Comparison of ENCODE assay signal across 9 cellular contexts in the genomic region with DNA sequence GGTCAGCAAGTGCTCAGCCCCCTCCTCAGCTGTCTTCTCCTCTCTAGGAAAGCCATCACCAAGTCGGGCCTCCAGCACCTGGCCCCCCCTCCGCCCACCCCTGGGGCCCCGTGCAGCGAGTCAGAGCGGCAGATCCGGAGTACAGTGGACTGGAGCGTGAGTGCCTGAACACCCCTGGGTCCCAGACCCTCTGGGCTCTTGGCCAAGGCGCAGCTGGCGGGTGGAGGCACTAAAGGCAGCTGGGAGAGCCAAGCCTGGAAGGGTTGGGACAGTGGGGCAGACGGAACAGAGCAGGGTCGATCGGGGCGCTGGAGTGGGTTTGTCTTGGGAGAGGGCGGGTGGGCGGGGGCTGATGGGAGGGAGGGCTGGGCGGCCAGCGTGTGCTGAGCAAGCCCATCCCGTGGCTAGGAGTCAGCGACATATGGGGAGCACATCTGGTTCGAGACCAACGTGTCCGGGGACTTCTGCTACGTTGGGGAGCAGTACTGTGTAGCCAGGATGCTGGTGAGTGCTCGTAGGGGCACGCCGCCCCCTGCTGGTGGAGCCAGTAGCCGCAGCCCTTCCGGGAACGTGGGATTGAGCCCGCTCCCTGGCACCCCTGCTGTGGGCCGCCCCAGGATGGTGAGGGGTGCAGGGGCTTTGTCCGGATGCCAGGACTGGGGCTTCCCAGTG. TPM values are rescaled to one million over a fixed set of nuclear protein-coding genes. Genes with fewer than 3 reads are reported as not detected.
DNase-seq lines count a peak whose midpoint lies in the region; ATAC-seq, FAIRE-seq and TF ChIP-seq lines count a peak whose summit lies in the region.
"Had no signal": no experiment of that assay in that cellular context is flagged by ENCODE, and none has a peak within 500 bp of the region (broad histone marks: within the 10 kb centered on the region; RNA-seq: fewer than 3 reads in every experiment).

No MANE protein-coding gene starts in this region.

- no peaks in the 10 kb centered on the region for H3K9me3 Mint-ChIP-seq in activated naive CD4-positive, alpha-beta T cell treated with anti-CD3 and anti-CD28 coated beads, Interleukin-2, amount 50 U/mL, for 72 hours

- 26 to 30% (median 27%) methylated on average over 27 to 32 of the region's 32 CpGs for WGBS in small intestine, 3 donors

- ATAC-seq in HG03045 (IDR thresholded peaks at IDR 0.05; ENCODE audit: unreplicated experiment) (peak; percentile 66), SK-N-SH treated with all-trans-retinoic acid at 6 μM for 48 hours (peak; percentile 72)
- ATAC-seq in activated naive CD4-positive, alpha-beta T cell treated with anti-CD3 and anti-CD28 coated beads, Interleukin-2, amount 50 U/mL, for 72 hours, result peak; percentile 82 to 87

- DNase-seq in DMS53 (lab: John Stamatoyannopoulos, UW) (peak; percentile 48), DMS53 treated with DMSO at 0.1 percent for 48 hours (lab: John Stamatoyannopoulos, UW; ENCODE audit: unreplicated experiment) (no peak), right atrium auricular region (ENCODE audit: low spot score) (no peak), small intestine (no peak)
- peak in 1 of 2 donors; percentile 85 for DNase-seq in activated naive CD4-positive, alpha-beta T cell treated with anti-CD3 and anti-CD28 coated beads, Interleukin-2, amount 50 U/mL, for 72 hours (ENCODE audit: low spot score in 2 of 2)
- peak; percentile 81 for DNase-seq in stimulated activated CD4-positive, alpha-beta T cell treated with anti-CD3 and anti-CD28 coated beads, Interleukin-15, amount 100 ng/mL, for 24 hours

- no peak for FAIRE-seq in small intestine (lab: Jason Lieb, UNC)
- FAIRE-seq: A204.1 had no signal

- peak overlapping the region; percentile 88 to 90 for H3K27ac ChIP-seq in right atrium auricular region
- H3K27ac ChIP-seq in small intestine (ENCODE audit: low read depth in 1 of 2, low read length in 1 of 2), result no peak overlapping the region

- H3K27ac Mint-ChIP-seq in activated naive CD4-positive, alpha-beta T cell treated with anti-CD3 and anti-CD28 coated beads, Interleukin-2, amount 50 U/mL, for 72 hours, result peak overlapping the region; percentile 50 to 66

- TF ChIP-seq CTCF in right atrium auricular region (IDR thresholded peaks at IDR 0.05), result peak; percentile 92 to 97

- H3K4me1 ChIP-seq in right atrium auricular region, result peaks cover 5 to 56% of the 10 kb centered on the region in 2 donors
- H3K4me1 ChIP-seq in small intestine (ENCODE audit: control insufficient read depth in 2 of 2, insufficient read depth in 1 of 2, low read depth in 1 of 2, low read length in 1 of 2), result no peaks in the 10 kb centered on the region

- H3K27me3 ChIP-seq in right atrium auricular region, result no peaks in the 10 kb centered on the region
- no peaks in the 10 kb centered on the region for H3K27me3 ChIP-seq in small intestine (ENCODE audit: control insufficient read depth in 2 of 2, insufficient read depth in 2 of 2, low read length in 2 of 2)

- peaks cover 45% of the 10 kb centered on the region for H3K36me3 ChIP-seq in right atrium auricular region
- H3K36me3 ChIP-seq in small intestine (ENCODE audit: control insufficient read depth in 2 of 2, insufficient read depth in 2 of 2, low read length in 2 of 2), result peaks cover 0 to 2% of the 10 kb centered on the region in 2 donors

- H3K9me3 ChIP-seq in right atrium auricular region (no peaks in the 10 kb centered on the region), small intestine (ENCODE audit: control insufficient read depth, low read depth) (no peaks in the 10 kb centered on the region)

- H3K36me3 Mint-ChIP-seq in activated naive CD4-positive, alpha-beta T cell treated with anti-CD3 and anti-CD28 coated beads, Interleukin-2, amount 50 U/mL, for 72 hours, result peaks cover 4 to 5% of the 10 kb centered on the region in 2 donors

- H3K4me3 ChIP-seq in right atrium auricular region (no peak overlapping the region), small intestine (ENCODE audit: low read depth in 1 of 2, low read length in 2 of 2) (no peak overlapping the region)

TF ChIP-seq in SK-N-SH treated with all-trans-retinoic acid at 6 μM for 48 hours, 23 proteins besides CTCF, POLR2A, EP300 and RAD21:
- TF ChIP-seq RARB (CRISPR knock-in tag; IDR thresholded peaks at IDR 0.05), result no peak
- TF ChIP-seq, protein P1, sequence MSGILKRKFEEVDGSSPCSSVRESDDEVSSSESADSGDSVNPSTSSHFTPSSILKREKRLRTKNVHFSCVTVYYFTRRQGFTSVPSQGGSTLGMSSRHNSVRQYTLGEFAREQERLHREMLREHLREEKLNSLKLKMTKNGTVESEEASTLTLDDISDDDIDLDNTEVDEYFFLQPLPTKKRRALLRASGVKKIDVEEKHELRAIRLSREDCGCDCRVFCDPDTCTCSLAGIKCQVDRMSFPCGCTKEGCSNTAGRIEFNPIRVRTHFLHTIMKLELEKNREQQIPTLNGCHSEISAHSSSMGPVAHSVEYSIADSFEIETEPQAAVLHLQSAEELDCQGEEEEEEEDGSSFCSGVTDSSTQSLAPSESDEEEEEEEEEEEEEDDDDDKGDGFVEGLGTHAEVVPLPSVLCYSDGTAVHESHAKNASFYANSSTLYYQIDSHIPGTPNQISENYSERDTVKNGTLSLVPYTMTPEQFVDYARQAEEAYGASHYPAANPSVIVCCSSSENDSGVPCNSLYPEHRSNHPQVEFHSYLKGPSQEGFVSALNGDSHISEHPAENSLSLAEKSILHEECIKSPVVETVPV (CRISPR knock-in tag; IDR thresholded peaks at IDR 0.05), result no peak
- TF ChIP-seq ZFP3 (CRISPR knock-in tag; IDR thresholded peaks at IDR 0.05), result no peak
- TF ChIP-seq ISL1 (CRISPR knock-in tag; IDR thresholded peaks at IDR 0.05), result no peak
- no peak for TF ChIP-seq ZNF8 (CRISPR knock-in tag; IDR thresholded peaks at IDR 0.05)
- no peak for TF ChIP-seq GLIS3 (CRISPR knock-in tag; IDR thresholded peaks at IDR 0.05)
- TF ChIP-seq, protein P2, sequence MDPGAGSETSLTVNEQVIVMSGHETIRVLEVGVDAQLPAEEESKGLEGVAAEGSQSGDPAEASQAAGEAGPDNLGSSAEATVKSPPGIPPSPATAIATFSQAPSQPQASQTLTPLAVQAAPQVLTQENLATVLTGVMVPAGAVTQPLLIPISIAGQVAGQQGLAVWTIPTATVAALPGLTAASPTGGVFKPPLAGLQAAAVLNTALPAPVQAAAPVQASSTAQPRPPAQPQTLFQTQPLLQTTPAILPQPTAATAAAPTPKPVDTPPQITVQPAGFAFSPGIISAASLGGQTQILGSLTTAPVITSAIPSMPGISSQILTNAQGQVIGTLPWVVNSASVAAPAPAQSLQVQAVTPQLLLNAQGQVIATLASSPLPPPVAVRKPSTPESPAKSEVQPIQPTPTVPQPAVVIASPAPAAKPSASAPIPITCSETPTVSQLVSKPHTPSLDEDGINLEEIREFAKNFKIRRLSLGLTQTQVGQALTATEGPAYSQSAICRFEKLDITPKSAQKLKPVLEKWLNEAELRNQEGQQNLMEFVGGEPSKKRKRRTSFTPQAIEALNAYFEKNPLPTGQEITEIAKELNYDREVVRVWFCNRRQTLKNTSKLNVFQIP (CRISPR knock-in tag; IDR thresholded peaks at IDR 0.05; ENCODE audit: borderline replicate concordance, low read depth), result no peak

RNA-seq across cellular contexts. Expression of a gene that starts 14.1 kb away (rescaled TPM):
- 10 to 100 TPM in 1 of 2 donors, 1 to 10 TPM in 1; 5.8 to 14.8 TPM for total RNA-seq in activated naive CD4-positive, alpha-beta T cell treated with anti-CD3 and anti-CD28 coated beads, Interleukin-2, amount 50 U/mL, for 72 hours
- 10 to 100 TPM; 11.9 to 26.4 TPM for total RNA-seq in right atrium auricular region
- polyA plus RNA-seq in small intestine, result 100 to 1,000 TPM; 206 to 356 (median 246) TPM

RNA-seq across cellular contexts. Expression of a gene that starts 20.1 kb away (rescaled TPM):
- total RNA-seq in activated naive CD4-positive, alpha-beta T cell treated with anti-CD3 and anti-CD28 coated beads, Interleukin-2, amount 50 U/mL, for 72 hours, result 100 to 1,000 TPM in 1 of 2 donors, 10 to 100 TPM in 1; 88.0 to 108 TPM
- 100 to 1,000 TPM in 1 of 2 donors, 10 to 100 TPM in 1; 91.7 to 116 TPM for total RNA-seq in right atrium auricular region
- polyA plus RNA-seq in small intestine, result 100 to 1,000 TPM in 2 of 3 donors, 10 to 100 TPM in 1; 90.1 to 122 (median 117) TPM

RNA-seq across cellular contexts. Expression of a gene that starts 24.2 kb away (rescaled TPM):
- under 1 TPM in 1 of 2 donors, not detected in 1; 0.64 TPM for total RNA-seq in activated naive CD4-positive, alpha-beta T cell treated with anti-CD3 and anti-CD28 coated beads, Interleukin-2, amount 50 U/mL, for 72 hours
- under 1 TPM in 1 of 2 donors, not detected in 1; 0.28 TPM for total RNA-seq in right atrium auricular region
- polyA plus RNA-seq in small intestine, result 1 to 10 TPM in 2 of 3 donors, not detected in 1; 3.1 to 7.8 TPM

Comparison
In these comparisons a context has a peak if more than half of its experiments do, and no peak if none do; other contexts are left out.
1. DNase-seq: peak in DMS53 (single experiment) and stimulated activated CD4-positive, alpha-beta T cell treated with anti-CD3 and anti-CD28 coated beads, Interleukin-15, amount 100 ng/mL, for 24 hours (single experiment); none in DMS53 treated with DMSO at 0.1 percent for 48 hours (single experiment), right atrium auricular region (single experiment) and small intestine (single experiment).
2. H3K27ac ChIP-seq: peak in right atrium auricular region (2 of 2); none in small intestine (0 of 2).
3. Peak in every context shown above with its lines, with median percentiles within 50 percentile points of each other: ATAC-seq.